In the genomic region with DNA sequence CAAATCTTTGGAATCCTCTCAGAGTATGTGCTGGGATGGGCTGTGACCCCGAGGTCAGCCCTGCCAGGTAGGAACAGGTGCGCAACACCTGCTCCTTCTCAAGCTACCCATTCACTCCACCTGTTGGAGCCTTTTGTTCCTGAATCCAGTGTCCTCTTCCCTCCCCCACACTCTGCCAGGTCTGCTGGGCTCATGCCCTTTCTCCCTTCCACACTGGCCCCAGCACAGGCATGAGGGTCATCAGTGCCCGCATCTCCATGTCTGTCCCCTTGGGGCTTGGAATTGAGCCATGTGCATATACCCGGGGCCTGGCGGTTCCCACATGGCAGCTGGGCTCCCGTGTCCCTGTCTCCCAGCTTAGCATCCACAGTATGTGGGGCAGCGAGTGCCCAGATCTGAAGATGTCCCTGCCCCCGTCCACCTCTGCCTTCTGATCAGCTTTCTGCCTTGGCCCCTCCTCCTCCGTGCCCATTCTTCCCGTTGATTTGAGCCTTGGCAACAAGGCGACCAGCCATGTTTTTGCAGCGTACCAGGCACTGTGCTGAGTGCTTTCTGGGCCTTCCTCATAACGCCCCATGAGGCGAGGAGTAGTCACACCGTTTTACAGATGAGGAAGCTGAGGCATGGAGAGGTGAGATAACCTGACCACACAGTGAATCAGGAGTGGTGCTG, we compare ENCODE assay signal across 1 cellular context.
TF ChIP-seq lines count a peak whose summit lies in the region.

No MANE protein-coding gene starts in this region.

TF ChIP-seq in GM23338, 12 proteins besides CTCF, POLR2A, EP300 and RAD21:
- TF ChIP-seq, protein P1, sequence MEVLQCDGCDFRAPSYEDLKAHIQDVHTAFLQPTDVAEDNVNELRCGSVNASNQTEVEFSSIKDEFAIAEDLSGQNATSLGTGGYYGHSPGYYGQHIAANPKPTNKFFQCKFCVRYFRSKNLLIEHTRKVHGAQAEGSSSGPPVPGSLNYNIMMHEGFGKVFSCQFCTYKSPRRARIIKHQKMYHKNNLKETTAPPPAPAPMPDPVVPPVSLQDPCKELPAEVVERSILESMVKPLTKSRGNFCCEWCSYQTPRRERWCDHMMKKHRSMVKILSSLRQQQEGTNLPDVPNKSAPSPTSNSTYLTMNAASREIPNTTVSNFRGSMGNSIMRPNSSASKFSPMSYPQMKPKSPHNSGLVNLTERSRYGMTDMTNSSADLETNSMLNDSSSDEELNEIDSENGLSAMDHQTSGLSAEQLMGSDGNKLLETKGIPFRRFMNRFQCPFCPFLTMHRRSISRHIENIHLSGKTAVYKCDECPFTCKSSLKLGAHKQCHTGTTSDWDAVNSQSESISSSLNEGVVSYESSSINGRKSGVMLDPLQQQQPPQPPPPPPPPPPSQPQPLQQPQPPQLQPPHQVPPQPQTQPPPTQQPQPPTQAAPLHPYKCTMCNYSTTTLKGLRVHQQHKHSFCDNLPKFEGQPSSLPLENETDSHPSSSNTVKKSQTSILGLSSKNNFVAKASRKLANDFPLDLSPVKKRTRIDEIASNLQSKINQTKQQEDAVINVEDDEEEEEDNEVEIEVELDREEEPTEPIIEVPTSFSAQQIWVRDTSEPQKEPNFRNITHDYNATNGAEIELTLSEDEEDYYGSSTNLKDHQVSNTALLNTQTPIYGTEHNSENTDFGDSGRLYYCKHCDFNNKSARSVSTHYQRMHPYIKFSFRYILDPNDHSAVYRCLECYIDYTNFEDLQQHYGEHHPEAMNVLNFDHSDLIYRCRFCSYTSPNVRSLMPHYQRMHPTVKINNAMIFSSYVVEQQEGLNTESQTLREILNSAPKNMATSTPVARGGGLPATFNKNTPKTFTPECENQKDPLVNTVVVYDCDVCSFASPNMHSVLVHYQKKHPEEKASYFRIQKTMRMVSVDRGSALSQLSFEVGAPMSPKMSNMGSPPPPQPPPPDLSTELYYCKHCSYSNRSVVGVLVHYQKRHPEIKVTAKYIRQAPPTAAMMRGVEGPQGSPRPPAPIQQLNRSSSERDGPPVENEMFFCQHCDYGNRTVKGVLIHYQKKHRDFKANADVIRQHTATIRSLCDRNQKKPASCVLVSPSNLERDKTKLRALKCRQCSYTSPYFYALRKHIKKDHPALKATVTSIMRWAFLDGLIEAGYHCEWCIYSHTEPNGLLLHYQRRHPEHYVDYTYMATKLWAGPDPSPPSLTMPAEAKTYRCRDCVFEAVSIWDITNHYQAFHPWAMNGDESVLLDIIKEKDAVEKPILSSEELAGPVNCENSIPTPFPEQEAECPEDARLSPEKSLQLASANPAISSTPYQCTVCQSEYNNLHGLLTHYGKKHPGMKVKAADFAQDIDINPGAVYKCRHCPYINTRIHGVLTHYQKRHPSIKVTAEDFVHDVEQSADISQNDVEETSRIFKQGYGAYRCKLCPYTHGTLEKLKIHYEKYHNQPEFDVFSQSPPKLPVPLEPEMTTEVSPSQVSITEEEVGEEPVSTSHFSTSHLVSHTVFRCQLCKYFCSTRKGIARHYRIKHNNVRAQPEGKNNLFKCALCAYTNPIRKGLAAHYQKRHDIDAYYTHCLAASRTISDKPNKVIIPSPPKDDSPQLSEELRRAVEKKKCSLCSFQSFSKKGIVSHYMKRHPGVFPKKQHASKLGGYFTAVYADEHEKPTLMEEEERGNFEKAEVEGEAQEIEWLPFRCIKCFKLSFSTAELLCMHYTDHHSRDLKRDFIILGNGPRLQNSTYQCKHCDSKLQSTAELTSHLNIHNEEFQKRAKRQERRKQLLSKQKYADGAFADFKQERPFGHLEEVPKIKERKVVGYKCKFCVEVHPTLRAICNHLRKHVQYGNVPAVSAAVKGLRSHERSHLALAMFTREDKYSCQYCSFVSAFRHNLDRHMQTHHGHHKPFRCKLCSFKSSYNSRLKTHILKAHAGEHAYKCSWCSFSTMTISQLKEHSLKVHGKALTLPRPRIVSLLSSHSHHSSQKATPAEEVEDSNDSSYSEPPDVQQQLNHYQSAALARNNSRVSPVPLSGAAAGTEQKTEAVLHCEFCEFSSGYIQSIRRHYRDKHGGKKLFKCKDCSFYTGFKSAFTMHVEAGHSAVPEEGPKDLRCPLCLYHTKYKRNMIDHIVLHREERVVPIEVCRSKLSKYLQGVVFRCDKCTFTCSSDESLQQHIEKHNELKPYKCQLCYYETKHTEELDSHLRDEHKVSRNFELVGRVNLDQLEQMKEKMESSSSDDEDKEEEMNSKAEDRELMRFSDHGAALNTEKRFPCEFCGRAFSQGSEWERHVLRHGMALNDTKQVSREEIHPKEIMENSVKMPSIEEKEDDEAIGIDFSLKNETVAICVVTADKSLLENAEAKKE (CRISPR knock-in tag; IDR thresholded peaks at IDR 0.05): no peak
- TF ChIP-seq NANOG (IDR thresholded peaks at IDR 0.05; ENCODE audit: borderline replicate concordance): no peak
- TF ChIP-seq JUNB (IDR thresholded peaks at IDR 0.05; ENCODE audit: unreplicated experiment): no peak
- no peak for TF ChIP-seq EZH2 (IDR thresholded peaks at IDR 0.05; ENCODE audit: low read depth, unreplicated experiment)
- TF ChIP-seq ZNF331 (CRISPR knock-in tag; IDR thresholded peaks at IDR 0.05; ENCODE audit: low read depth): no peak
- TF ChIP-seq CREB1 (CRISPR knock-in tag; IDR thresholded peaks at IDR 0.05; ENCODE audit: low read depth): no peak
- no peak for TF ChIP-seq ZNF114 (CRISPR knock-in tag; IDR thresholded peaks at IDR 0.05)
- TF ChIP-seq STAT1 (IDR thresholded peaks at IDR 0.05; ENCODE audit: unreplicated experiment): no peak
- TF ChIP-seq, protein P2, sequence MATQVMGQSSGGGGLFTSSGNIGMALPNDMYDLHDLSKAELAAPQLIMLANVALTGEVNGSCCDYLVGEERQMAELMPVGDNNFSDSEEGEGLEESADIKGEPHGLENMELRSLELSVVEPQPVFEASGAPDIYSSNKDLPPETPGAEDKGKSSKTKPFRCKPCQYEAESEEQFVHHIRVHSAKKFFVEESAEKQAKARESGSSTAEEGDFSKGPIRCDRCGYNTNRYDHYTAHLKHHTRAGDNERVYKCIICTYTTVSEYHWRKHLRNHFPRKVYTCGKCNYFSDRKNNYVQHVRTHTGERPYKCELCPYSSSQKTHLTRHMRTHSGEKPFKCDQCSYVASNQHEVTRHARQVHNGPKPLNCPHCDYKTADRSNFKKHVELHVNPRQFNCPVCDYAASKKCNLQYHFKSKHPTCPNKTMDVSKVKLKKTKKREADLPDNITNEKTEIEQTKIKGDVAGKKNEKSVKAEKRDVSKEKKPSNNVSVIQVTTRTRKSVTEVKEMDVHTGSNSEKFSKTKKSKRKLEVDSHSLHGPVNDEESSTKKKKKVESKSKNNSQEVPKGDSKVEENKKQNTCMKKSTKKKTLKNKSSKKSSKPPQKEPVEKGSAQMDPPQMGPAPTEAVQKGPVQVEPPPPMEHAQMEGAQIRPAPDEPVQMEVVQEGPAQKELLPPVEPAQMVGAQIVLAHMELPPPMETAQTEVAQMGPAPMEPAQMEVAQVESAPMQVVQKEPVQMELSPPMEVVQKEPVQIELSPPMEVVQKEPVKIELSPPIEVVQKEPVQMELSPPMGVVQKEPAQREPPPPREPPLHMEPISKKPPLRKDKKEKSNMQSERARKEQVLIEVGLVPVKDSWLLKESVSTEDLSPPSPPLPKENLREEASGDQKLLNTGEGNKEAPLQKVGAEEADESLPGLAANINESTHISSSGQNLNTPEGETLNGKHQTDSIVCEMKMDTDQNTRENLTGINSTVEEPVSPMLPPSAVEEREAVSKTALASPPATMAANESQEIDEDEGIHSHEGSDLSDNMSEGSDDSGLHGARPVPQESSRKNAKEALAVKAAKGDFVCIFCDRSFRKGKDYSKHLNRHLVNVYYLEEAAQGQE (IDR thresholded peaks at IDR 0.05; ENCODE audit: unreplicated experiment): no peak
- TF ChIP-seq, protein P3, sequence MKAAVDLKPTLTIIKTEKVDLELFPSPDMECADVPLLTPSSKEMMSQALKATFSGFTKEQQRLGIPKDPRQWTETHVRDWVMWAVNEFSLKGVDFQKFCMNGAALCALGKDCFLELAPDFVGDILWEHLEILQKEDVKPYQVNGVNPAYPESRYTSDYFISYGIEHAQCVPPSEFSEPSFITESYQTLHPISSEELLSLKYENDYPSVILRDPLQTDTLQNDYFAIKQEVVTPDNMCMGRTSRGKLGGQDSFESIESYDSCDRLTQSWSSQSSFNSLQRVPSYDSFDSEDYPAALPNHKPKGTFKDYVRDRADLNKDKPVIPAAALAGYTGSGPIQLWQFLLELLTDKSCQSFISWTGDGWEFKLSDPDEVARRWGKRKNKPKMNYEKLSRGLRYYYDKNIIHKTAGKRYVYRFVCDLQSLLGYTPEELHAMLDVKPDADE (IDR thresholded peaks at IDR 0.05): no peak
- no peak for TF ChIP-seq POLR2AphosphoS5 (IDR thresholded peaks at IDR 0.05; ENCODE audit: low read depth)
